1 cellular context compared by ENCODE assay signal in the genomic region with DNA sequence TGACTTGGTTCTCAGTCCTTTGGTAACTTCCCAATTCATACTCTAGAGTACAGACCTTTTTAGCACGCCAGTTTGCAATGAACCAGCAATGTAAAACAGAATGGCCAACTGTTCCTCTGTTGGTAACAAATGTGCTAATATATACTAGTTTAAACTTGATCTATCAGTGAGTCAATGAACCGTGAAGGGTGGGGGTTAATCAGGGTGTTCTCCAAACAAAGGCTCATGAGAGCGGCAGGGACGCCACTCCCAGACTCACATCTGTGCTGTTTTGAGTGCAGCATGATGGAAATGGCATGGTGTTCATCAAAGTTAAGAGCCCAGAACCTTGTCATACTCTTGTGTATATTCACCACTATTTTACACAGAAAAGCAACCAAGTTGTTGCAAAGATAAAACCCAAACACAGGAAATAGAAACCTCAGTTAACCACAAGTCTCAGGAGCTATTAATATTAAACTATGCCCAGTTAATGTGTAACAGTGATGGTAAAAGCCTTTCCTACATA.
TF ChIP-seq lines count a peak whose summit lies in the region.

No MANE protein-coding gene starts in this region.

TF ChIP-seq in GM12878, 131 proteins besides CTCF, POLR2A, EP300 and RAD21 (continued from another document):
- TF ChIP-seq, protein P1, sequence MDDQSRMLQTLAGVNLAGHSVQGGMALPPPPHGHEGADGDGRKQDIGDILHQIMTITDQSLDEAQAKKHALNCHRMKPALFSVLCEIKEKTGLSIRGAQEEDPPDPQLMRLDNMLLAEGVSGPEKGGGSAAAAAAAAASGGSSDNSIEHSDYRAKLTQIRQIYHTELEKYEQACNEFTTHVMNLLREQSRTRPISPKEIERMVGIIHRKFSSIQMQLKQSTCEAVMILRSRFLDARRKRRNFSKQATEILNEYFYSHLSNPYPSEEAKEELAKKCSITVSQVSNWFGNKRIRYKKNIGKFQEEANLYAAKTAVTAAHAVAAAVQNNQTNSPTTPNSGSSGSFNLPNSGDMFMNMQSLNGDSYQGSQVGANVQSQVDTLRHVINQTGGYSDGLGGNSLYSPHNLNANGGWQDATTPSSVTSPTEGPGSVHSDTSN (IDR thresholded peaks at IDR 0.05; ENCODE audit: insufficient replicate concordance, low read depth, low read length): no peak
- TF ChIP-seq FOXK2 (IDR thresholded peaks at IDR 0.05) (no peak), CHD1 (IDR thresholded peaks at IDR 0.05; ENCODE audit: low read depth, low read length) (no peak), RCOR1 (conservative IDR thresholded peaks at IDR 0.05; ENCODE audit: low read depth, low read length) (no peak), BMI1 (IDR thresholded peaks at IDR 0.05; ENCODE audit: borderline replicate concordance) (peak; percentile 54), BHLHE40 (IDR thresholded peaks at IDR 0.05; ENCODE audit: borderline replicate concordance in 1 of 2, low read depth in 2 of 2, low read length in 1 of 2) (peak in 1 of 2 experiments; percentile 34; a peak in 1 of 4 replicates), RFX5 (IDR thresholded peaks at IDR 0.05; ENCODE audit: low read depth, low read length) (no peak), E2F4 (IDR thresholded peaks at IDR 0.05; ENCODE audit: low read depth, low read length) (no peak), BCL3 (IDR thresholded peaks at IDR 0.05; ENCODE audit: borderline replicate concordance, insufficient read depth, low read depth, low read length, poor library complexity, severe bottlenecking) (no peak), ETV6 (conservative IDR thresholded peaks at IDR 0.05 in 1 of 2, IDR thresholded peaks at IDR 0.05 in 1 of 2; ENCODE audit: borderline replicate concordance in 1 of 2, low read depth in 1 of 2) (no peak), CBFB (IDR thresholded peaks at IDR 0.05; ENCODE audit: low read depth) (no peak), SIX5 (IDR thresholded peaks at IDR 0.05; ENCODE audit: low read depth, low read length, severe bottlenecking) (no peak), RAD51 (IDR thresholded peaks at IDR 0.05) (no peak), USF1 (IDR thresholded peaks at IDR 0.05; ENCODE audit: borderline replicate concordance, extremely low read length, insufficient read depth, low read depth, low read length) (no peak), NRF1 (conservative IDR thresholded peaks at IDR 0.05; ENCODE audit: low read depth, low read length) (no peak), SREBF2 (IDR thresholded peaks at IDR 0.05; ENCODE audit: low read length) (no peak), SUPT20H (IDR thresholded peaks at IDR 0.05; ENCODE audit: borderline replicate concordance, control insufficient read depth, low read depth, low read length) (no peak), CREB1 (IDR thresholded peaks at IDR 0.05; ENCODE audit: low read depth) (no peak), MYC (IDR thresholded peaks at IDR 0.05; ENCODE audit: insufficient read depth, insufficient read length, insufficient replicate concordance, low read length, severe bottlenecking) (no peak), GATAD2B (conservative IDR thresholded peaks at IDR 0.05; ENCODE audit: low read depth) (peak; percentile 80; the same call in 1 of the 2 replicates)
- TF ChIP-seq, protein P2, sequence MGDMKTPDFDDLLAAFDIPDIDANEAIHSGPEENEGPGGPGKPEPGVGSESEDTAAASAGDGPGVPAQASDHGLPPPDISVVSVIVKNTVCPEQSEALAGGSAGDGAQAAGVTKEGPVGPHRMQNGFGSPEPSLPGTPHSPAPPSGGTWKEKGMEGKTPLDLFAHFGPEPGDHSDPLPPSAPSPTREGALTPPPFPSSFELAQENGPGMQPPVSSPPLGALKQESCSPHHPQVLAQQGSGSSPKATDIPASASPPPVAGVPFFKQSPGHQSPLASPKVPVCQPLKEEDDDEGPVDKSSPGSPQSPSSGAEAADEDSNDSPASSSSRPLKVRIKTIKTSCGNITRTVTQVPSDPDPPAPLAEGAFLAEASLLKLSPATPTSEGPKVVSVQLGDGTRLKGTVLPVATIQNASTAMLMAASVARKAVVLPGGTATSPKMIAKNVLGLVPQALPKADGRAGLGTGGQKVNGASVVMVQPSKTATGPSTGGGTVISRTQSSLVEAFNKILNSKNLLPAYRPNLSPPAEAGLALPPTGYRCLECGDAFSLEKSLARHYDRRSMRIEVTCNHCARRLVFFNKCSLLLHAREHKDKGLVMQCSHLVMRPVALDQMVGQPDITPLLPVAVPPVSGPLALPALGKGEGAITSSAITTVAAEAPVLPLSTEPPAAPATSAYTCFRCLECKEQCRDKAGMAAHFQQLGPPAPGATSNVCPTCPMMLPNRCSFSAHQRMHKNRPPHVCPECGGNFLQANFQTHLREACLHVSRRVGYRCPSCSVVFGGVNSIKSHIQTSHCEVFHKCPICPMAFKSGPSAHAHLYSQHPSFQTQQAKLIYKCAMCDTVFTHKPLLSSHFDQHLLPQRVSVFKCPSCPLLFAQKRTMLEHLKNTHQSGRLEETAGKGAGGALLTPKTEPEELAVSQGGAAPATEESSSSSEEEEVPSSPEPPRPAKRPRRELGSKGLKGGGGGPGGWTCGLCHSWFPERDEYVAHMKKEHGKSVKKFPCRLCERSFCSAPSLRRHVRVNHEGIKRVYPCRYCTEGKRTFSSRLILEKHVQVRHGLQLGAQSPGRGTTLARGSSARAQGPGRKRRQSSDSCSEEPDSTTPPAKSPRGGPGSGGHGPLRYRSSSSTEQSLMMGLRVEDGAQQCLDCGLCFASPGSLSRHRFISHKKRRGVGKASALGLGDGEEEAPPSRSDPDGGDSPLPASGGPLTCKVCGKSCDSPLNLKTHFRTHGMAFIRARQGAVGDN (IDR thresholded peaks at IDR 0.05): 0 out of 2 replicates have a peak, but pooled peaks have one; percentile 36
- TF ChIP-seq, protein P3, sequence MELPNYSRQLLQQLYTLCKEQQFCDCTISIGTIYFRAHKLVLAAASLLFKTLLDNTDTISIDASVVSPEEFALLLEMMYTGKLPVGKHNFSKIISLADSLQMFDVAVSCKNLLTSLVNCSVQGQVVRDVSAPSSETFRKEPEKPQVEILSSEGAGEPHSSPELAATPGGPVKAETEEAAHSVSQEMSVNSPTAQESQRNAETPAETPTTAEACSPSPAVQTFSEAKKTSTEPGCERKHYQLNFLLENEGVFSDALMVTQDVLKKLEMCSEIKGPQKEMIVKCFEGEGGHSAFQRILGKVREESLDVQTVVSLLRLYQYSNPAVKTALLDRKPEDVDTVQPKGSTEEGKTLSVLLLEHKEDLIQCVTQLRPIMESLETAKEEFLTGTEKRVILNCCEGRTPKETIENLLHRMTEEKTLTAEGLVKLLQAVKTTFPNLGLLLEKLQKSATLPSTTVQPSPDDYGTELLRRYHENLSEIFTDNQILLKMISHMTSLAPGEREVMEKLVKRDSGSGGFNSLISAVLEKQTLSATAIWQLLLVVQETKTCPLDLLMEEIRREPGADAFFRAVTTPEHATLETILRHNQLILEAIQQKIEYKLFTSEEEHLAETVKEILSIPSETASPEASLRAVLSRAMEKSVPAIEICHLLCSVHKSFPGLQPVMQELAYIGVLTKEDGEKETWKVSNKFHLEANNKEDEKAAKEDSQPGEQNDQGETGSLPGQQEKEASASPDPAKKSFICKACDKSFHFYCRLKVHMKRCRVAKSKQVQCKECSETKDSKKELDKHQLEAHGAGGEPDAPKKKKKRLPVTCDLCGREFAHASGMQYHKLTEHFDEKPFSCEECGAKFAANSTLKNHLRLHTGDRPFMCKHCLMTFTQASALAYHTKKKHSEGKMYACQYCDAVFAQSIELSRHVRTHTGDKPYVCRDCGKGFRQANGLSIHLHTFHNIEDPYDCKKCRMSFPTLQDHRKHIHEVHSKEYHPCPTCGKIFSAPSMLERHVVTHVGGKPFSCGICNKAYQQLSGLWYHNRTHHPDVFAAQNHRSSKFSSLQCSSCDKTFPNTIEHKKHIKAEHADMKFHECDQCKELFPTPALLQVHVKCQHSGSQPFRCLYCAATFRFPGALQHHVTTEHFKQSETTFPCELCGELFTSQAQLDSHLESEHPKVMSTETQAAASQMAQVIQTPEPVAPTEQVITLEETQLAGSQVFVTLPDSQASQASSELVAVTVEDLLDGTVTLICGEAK (IDR thresholded peaks at IDR 0.05; ENCODE audit: borderline replicate concordance): no peak
